ENCODE assay signal across 8 cellular contexts in genomic region chr14:37172024-37172869, GRCh38. TPM values are rescaled to one million over a fixed set of nuclear protein-coding genes. Genes with fewer than 3 reads are reported as not detected.
DNase-seq lines count a peak whose midpoint lies in the region; ATAC-seq and TF ChIP-seq lines count a peak whose summit lies in the region.

TSS of gene SLC25A21 (minus strand) at chr14:37172606.

- intact Hi-C loops in A673 (cut with micrococcal nuclease; ENCODE audit: unreplicated experiment): no loop called here

- POLR2A ChIA-PET in A673 (lab: Charles Lee; ENCODE audit: low non-redundant PET) (interaction anchor here (0.6 kb wide), 1 partner anchor 26 kb away, joined by 4 read pairs; the partner anchor contains the start of gene MIPOL1), HEK293T (lab: Yijun Ruan, JAX) (interaction anchor here (0.6 to 2.0 kb wide), 15 partner anchors 14 to 1931 kb away, joined by 3 to 18 read pairs (median 3); partner anchors contain the start of genes MIPOL1 and SEC23A)

- H3K27ac ChIP-seq in A673 (ENCODE audit: low read depth, low read length, poor library complexity, severe bottlenecking): peak within 1 kb of the TSS; percentile 94

- peaks cover 9% of the 10 kb centered on the region for H3K4me1 ChIP-seq in A673 (ENCODE audit: insufficient read depth, low read length, poor library complexity, severe bottlenecking)

- ATAC-seq in HG03571 (IDR thresholded peaks at IDR 0.05; ENCODE audit: unreplicated experiment): no peak

- H3K27me3 ChIP-seq in A673 (replicated peaks; ENCODE audit: insufficient read depth, low read depth, low read length, poor library complexity): no peaks in the 10 kb centered on the region
- H3K27me3 ChIP-seq in kidney epithelial cell (ENCODE audit: control insufficient read depth, insufficient read depth, low read length): no peaks in the 10 kb centered on the region

- BruUV-seq in A673 (replicated peaks; lab: Mats Ljungman, UMichigan): TSS peak; percentile 69

- peak; percentile 32; the same call in 1 of the 2 replicates for TF ChIP-seq CTCF in A673 (conservative IDR thresholded peaks at IDR 0.05; ENCODE audit: low read depth, low read length)
- no peak for TF ChIP-seq CTCF in kidney epithelial cell (IDR thresholded peaks at IDR 0.05; ENCODE audit: insufficient read depth, low read length, poor library complexity, severe bottlenecking)

- DNase-seq in A673 (ENCODE audit: low spot score) (peak; percentile 91), HEK293T (ENCODE audit: extremely low spot score) (peak; percentile 85), OCI-M1 (lab: John Stamatoyannopoulos, UW) (peak; percentile 90), dedifferentiated amniotic fluid mesenchymal stem cell (ENCODE audit: extremely low spot score) (peak; percentile 78), kidney epithelial cell (ENCODE audit: low read depth) (peak; percentile 35), AML-193 (lab: John Stamatoyannopoulos, UW) (no peak)
- peak; percentile 26 for DNase-seq in stimulated activated CD8-positive, alpha-beta memory T cell treated with anti-CD3 and anti-CD28 coated beads, Interleukin-4, amount 100 ng/mL, for 48 hours

- CTCF ChIA-PET in A673 (lab: Charles Lee) (no interaction called here), HEK293T (lab: Yijun Ruan, JAX) (interaction anchor here (0.6 to 1.0 kb wide), 3 partner anchors 25 to 619 kb away, joined by 3 read pairs; partner anchors contain the start of gene MIPOL1)

- H3K4me3 ChIP-seq in A673 (ENCODE audit: low read depth, low read length, poor library complexity, severe bottlenecking): peak within 1 kb of the TSS; percentile 66
- peak within 1 kb of the TSS; percentile 61 for H3K4me3 ChIP-seq in kidney epithelial cell (ENCODE audit: low read depth, low read length)

- no peaks in the 10 kb centered on the region for H3K9me3 ChIP-seq in A673 (ENCODE audit: low read depth, low read length, poor library complexity, severe bottlenecking)

- no peaks in the 10 kb centered on the region for H3K36me3 ChIP-seq in A673 (ENCODE audit: insufficient read depth, low read length, poor library complexity, severe bottlenecking)
- H3K36me3 ChIP-seq in kidney epithelial cell (ENCODE audit: control insufficient read depth, insufficient read depth, low read length): no peaks in the 10 kb centered on the region

TF ChIP-seq in HEK293T, 16 proteins besides CTCF, POLR2A, EP300 and RAD21:
- TF ChIP-seq L3MBTL2 (conservative IDR thresholded peaks at IDR 0.05): peak; percentile 96
- TF ChIP-seq ARNT (IDR thresholded peaks at IDR 0.05): no peak
TF ChIP-seq in HEK293T: peak in this region for 1.

RNA-seq across cellular contexts. Expression of gene SLC25A21, which starts in this region (rescaled TPM):
- total RNA-seq in A673 (2021) (4.3 and 4.7 TPM in 2 replicates), kidney epithelial cell (2.1 and 51.1 TPM in 2 replicates)

Comparison
In these comparisons a context has a peak if more than half of its experiments do, and no peak if none do; other contexts are left out.
1. DNase-seq: peak in A673 (single experiment), HEK293T (single experiment), OCI-M1 (single experiment), dedifferentiated amniotic fluid mesenchymal stem cell (single experiment), kidney epithelial cell (single experiment) and stimulated activated CD8-positive, alpha-beta memory T cell treated with anti-CD3 and anti-CD28 coated beads, Interleukin-4, amount 100 ng/mL, for 48 hours (single experiment); none in AML-193 (0 of 2).